19 cellular contexts compared by ENCODE assay signal in genomic region chr3:19898725-19899124, GRCh38.
DNase-seq lines count a peak whose midpoint lies in the region; TF ChIP-seq lines count a peak whose summit lies in the region.
"Had no signal": no experiment of that assay in that cellular context is flagged by ENCODE, and none has a peak within 500 bp of the region (broad histone marks: within the 10 kb centered on the region; RNA-seq: fewer than 3 reads in every experiment).

No MANE protein-coding gene starts in this region.

- H3K4me3 ChIP-seq in SK-N-MC (peak overlapping the region; percentile 30), fibroblast of pulmonary artery (replicated peaks; ENCODE audit: low read depth, low read length) (no peak overlapping the region), retinal pigment epithelial cell (ENCODE audit: low read length) (peak overlapping the region; percentile 5)
- H3K4me3 ChIP-seq: heart right ventricle, Peyer's patch, sigmoid colon had no signal

- DNase-seq in GM03348 (ENCODE audit: low spot score) (peak; percentile 11), SK-N-MC (ENCODE audit: low read depth, low spot score) (no peak), fibroblast of pulmonary artery (ENCODE audit: low read depth) (peak; percentile 16), retinal pigment epithelial cell (ENCODE audit: low read depth) (no peak), NCI-H774 (lab: John Stamatoyannopoulos, UW) (no peak), DMS53 treated with DMSO at 0.1 percent for 48 hours (lab: John Stamatoyannopoulos, UW; ENCODE audit: unreplicated experiment) (no peak)
- DNase-seq in stimulated activated CD4-positive, alpha-beta T cell treated with anti-CD3 and anti-CD28 coated beads, Interleukin-2, amount 100 ng/mL, for 24 hours, result no peak
- DNase-seq: activated CD4-positive, alpha-beta T cell treated with anti-CD3 and anti-CD28 coated beads, Interleukin-2, amount 10 ng/mL, durations not matched to agents 7 days and 5 days; activated gamma-delta T cell treated with Interleukin-2 at 50 U/mL for 16 hours; BE2C; dermis blood vessel endothelial cell; heart right ventricle; kidney; NCI-H1417; NCI-H82; Peyer's patch; sigmoid colon; stimulated activated CD4-positive, alpha-beta T cell treated with anti-CD3 and anti-CD28 coated beads, Interleukin-4, amount 100 ng/mL, for 1 hour had no signal

- H3K9ac ChIP-seq in SK-N-MC (ENCODE audit: insufficient read length), result no peak overlapping the region

- no peak for TF ChIP-seq CTCF in fibroblast of pulmonary artery (IDR thresholded peaks at IDR 0.05; ENCODE audit: low read length, missing control alignments)
- no peak for TF ChIP-seq CTCF in retinal pigment epithelial cell (conservative IDR thresholded peaks at IDR 0.05; ENCODE audit: low read depth, low read length)

- H3K36me3 ChIP-seq in SK-N-MC (ENCODE audit: insufficient read depth, low read length), result no peaks in the 10 kb centered on the region
- H3K36me3 ChIP-seq: BE2C, heart right ventricle, Peyer's patch, sigmoid colon had no signal

- no peaks in the 10 kb centered on the region for H3K9me3 ChIP-seq in SK-N-MC (ENCODE audit: low read depth, low read length)
- H3K9me3 ChIP-seq: BE2C, heart right ventricle, Peyer's patch, sigmoid colon had no signal

- H3K27ac ChIP-seq in SK-N-MC, result peak overlapping the region; percentile 56
- H3K27ac ChIP-seq: heart right ventricle, HL-60, Peyer's patch, sigmoid colon had no signal

Comparison
In these comparisons a context has a peak if more than half of its experiments do, and no peak if none do; other contexts are left out.
1. DNase-seq: peak in GM03348 (single experiment) and fibroblast of pulmonary artery (single experiment); none in SK-N-MC (single experiment), retinal pigment epithelial cell (single experiment), stimulated activated CD4-positive, alpha-beta T cell treated with anti-CD3 and anti-CD28 coated beads, Interleukin-2, amount 100 ng/mL, for 24 hours (0 of 2), NCI-H774 (single experiment) and DMS53 treated with DMSO at 0.1 percent for 48 hours (single experiment).